Comparison of ENCODE assay signal across 8 cellular contexts in genomic region chr9:128689293-128689770, GRCh38. TPM values are rescaled to one million over a fixed set of nuclear protein-coding genes. Genes with fewer than 3 reads are reported as not detected.
DNase-seq lines count a peak whose midpoint lies in the region; ATAC-seq and TF ChIP-seq lines count a peak whose summit lies in the region.

No MANE protein-coding gene starts in this region.

- intact Hi-C loops in right lobe of liver (cut with DNase I), result no loop called here

- H3K27me3 Mint-ChIP-seq in stimulated activated naive CD8-positive, alpha-beta T cell treated with anti-CD3 and anti-CD28 coated beads, Interleukin-15, amount 100 ng/mL, for 72 hours, result no peaks in the 10 kb centered on the region

- H3K4me3 ChIP-seq in SJCRH30, result peak overlapping the region; percentile 66
- H3K4me3 ChIP-seq in right lobe of liver, result peak overlapping the region; percentile 55 to 76 (median 64)

- H3K27me3 ChIP-seq in SJCRH30 (no peaks in the 10 kb centered on the region), right lobe of liver (no peaks in the 10 kb centered on the region)

- H3K4me1 Mint-ChIP-seq in stimulated activated naive CD8-positive, alpha-beta T cell treated with anti-CD3 and anti-CD28 coated beads, Interleukin-15, amount 100 ng/mL, for 72 hours, result peaks cover 73% of the 10 kb centered on the region

- H3K9me3 ChIP-seq in SJCRH30 (replicated peaks) (no peaks in the 10 kb centered on the region), right lobe of liver (no peaks in the 10 kb centered on the region)

- H3K4me1 ChIP-seq in SJCRH30, result no peaks in the 10 kb centered on the region; the same call in 1 of the 2 replicates
- peaks cover 0 to 31% (median 11%) of the 10 kb centered on the region in 4 donors for H3K4me1 ChIP-seq in right lobe of liver

- no peak for TF ChIP-seq CTCF in right lobe of liver (IDR thresholded peaks at IDR 0.05)

- H3K9me3 Mint-ChIP-seq in stimulated activated naive CD8-positive, alpha-beta T cell treated with anti-CD3 and anti-CD28 coated beads, Interleukin-15, amount 100 ng/mL, for 72 hours, result no peaks in the 10 kb centered on the region

- TF ChIP-seq POLR2A in right lobe of liver (IDR thresholded peaks at IDR 0.05), result no peak

- peak; percentile 20 for ATAC-seq in GM18867 (IDR thresholded peaks at IDR 0.05; ENCODE audit: unreplicated experiment)
- peak; percentile 20 for ATAC-seq in HG02852 (IDR thresholded peaks at IDR 0.05; ENCODE audit: unreplicated experiment)
- ATAC-seq in right lobe of liver, result peak; percentile 2 to 24 (median 13)
- peak; percentile 4 for ATAC-seq in stimulated activated naive CD8-positive, alpha-beta T cell treated with anti-CD3 and anti-CD28 coated beads, Interleukin-15, amount 100 ng/mL, for 72 hours

- H3K36me3 ChIP-seq in SJCRH30 (peaks cover 41% of the 10 kb centered on the region), right lobe of liver (peaks cover 0 to 30% (median 20%) of the 10 kb centered on the region in 4 donors)

- WGBS in right lobe of liver (ENCODE audit: insufficient coverage, low coverage, low lambda C conversion rate, missing lambda C conversion rate), result no CpG with 5 or more reads among the region's 78 CpGs

- DNase-seq in SJCRH30 (peak in 1 of 2 experiments; percentile 61), cerebellar cortex (ENCODE audit: low spot score) (peak; percentile 40), right lobe of liver (peak in 1 of 3 donors; percentile 70), pons (ENCODE audit: low spot score) (no peak), amniotic stem cell (lab: John Stamatoyannopoulos, UW) (no peak)
- no peak for DNase-seq in stimulated activated naive CD8-positive, alpha-beta T cell treated with anti-CD3 and anti-CD28 coated beads, Interleukin-15, amount 100 ng/mL, for 72 hours

- H3K27ac ChIP-seq in SJCRH30 (peak overlapping the region; percentile 52; the same call in 1 of the 2 replicates), right lobe of liver (peak overlapping the region; percentile 62 to 98 (median 73))

- H3K27ac Mint-ChIP-seq in stimulated activated naive CD8-positive, alpha-beta T cell treated with anti-CD3 and anti-CD28 coated beads, Interleukin-15, amount 100 ng/mL, for 72 hours, result peak overlapping the region in 1 of 2 donors; percentile 85

- peak overlapping the region; percentile 70 to 75 for H3K4me3 Mint-ChIP-seq in stimulated activated naive CD8-positive, alpha-beta T cell treated with anti-CD3 and anti-CD28 coated beads, Interleukin-15, amount 100 ng/mL, for 72 hours

RNA-seq across cellular contexts. Expression of gene SET, which starts 0.3 kb away (rescaled TPM):
- 1,089 and 1,149 TPM in 2 replicates for total RNA-seq in SJCRH30 (2014; rRNA removed; shearing (Covaris generic))
- total RNA-seq in right lobe of liver, result 100 to 1,000 TPM in 2 of 6 experiments, 10 to 100 TPM in 4; 57.4 to 110 (median 82.6) TPM

RNA-seq across cellular contexts. Expression of gene PKN3, which starts 13.0 kb away (rescaled TPM):
- 15.8 and 20.2 TPM in 2 replicates for total RNA-seq in SJCRH30 (2014; rRNA removed; shearing (Covaris generic))
- 1 to 10 TPM in 5 of 6 experiments, under 1 TPM in 1; 0.81 to 4.9 (median 2.4) TPM for total RNA-seq in right lobe of liver

RNA-seq across cellular contexts. Expression of gene DYNC2I2, which starts 32.7 kb away (rescaled TPM):
- total RNA-seq in SJCRH30 (2014; rRNA removed; shearing (Covaris generic)), result 58.3 and 61.5 TPM in 2 replicates
- total RNA-seq in right lobe of liver, result 10 to 100 TPM; 11.8 to 23.9 (median 18.8) TPM

RNA-seq across cellular contexts. Expression of gene ZDHHC12, which starts 34.6 kb away (rescaled TPM):
- total RNA-seq in SJCRH30 (2014; rRNA removed; shearing (Covaris generic)), result 35.0 and 37.4 TPM in 2 replicates
- total RNA-seq in right lobe of liver, result 10 to 100 TPM; 14.1 to 46.1 (median 22.7) TPM
